In the genomic region with DNA sequence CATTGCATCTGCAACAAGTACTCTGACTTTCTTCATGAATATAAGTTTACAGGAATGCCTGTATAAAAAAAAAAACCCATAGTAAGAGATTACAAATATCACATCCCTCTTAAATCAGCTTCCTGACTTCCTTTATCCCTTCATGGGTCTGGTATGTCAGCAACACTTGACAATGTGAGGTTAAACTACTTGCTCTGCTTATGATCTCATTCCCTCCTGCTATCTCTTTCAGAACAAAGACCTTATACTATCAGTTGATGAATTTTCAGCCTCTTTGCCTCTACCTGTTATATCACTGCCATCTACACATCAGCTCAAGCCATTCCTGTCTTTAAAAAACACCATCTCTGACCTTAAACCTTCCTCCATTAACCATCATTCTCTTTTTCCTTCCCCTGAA, we compare ENCODE assay signal across 10 cellular contexts.
DNase-seq lines count a peak whose midpoint lies in the region; ATAC-seq lines count a peak whose summit lies in the region.
"Had no signal": no experiment of that assay in that cellular context is flagged by ENCODE, and none has a peak within 500 bp of the region (broad histone marks: within the 10 kb centered on the region; RNA-seq: fewer than 3 reads in every experiment).

No MANE protein-coding gene starts in this region.

- H3K27me3 Mint-ChIP-seq in activated T-cell treated with anti-CD3 and anti-CD28 coated beads, Interleukin-2, amount 50 U/mL, for 72 hours (ENCODE audit: low read depth) = no peaks in the 10 kb centered on the region
- no peaks in the 10 kb centered on the region for H3K27me3 Mint-ChIP-seq in central memory CD8-positive, alpha-beta T cell
- H3K27me3 Mint-ChIP-seq in stimulated activated naive B cell treated with anti-CD40 and anti-IgM and Interleukin-4, amounts not matched to agents 10 μg/mL and 1 μg/mL and 100 μg/mL, for 72 hours = no peaks in the 10 kb centered on the region

- peaks cover 47% of the 10 kb centered on the region for H3K4me1 Mint-ChIP-seq in activated T-cell treated with anti-CD3 and anti-CD28 coated beads, Interleukin-2, amount 50 U/mL, for 72 hours (ENCODE audit: low read depth)
- H3K4me1 Mint-ChIP-seq in central memory CD8-positive, alpha-beta T cell = peaks cover 30% of the 10 kb centered on the region
- H3K4me1 Mint-ChIP-seq in stimulated activated naive B cell treated with anti-CD40 and anti-IgM and Interleukin-4, amounts not matched to agents 10 μg/mL and 1 μg/mL and 100 μg/mL, for 72 hours = peaks cover 40 to 56% of the 10 kb centered on the region in 2 donors

- DNase-seq in activated T-cell treated with anti-CD3 and anti-CD28 coated beads, Interleukin-2, amount 50 U/mL, for 72 hours = no peak
- no peak for DNase-seq in activated T-cell treated with anti-CD3 and anti-CD28 coated beads, Interleukin-2, amount 50 U/mL, for 48 hours
- DNase-seq in OCI-M1 (lab: John Stamatoyannopoulos, UW) (peak; percentile 66), inferior parietal cortex (ENCODE audit: extremely low spot score) (no peak)
- no peak for DNase-seq in central memory CD8-positive, alpha-beta T cell (ENCODE audit: low spot score in 2 of 2)
- no peak for DNase-seq in stimulated activated naive B cell treated with anti-CD40 and anti-IgM and Interleukin-4, amounts not matched to agents 10 μg/mL and 1 μg/mL and 100 μg/mL, for 72 hours
- DNase-seq: activated CD4-positive, CD25-positive, alpha-beta regulatory T cell treated with anti-CD3 and anti-CD28 coated beads, Interleukin-2, amount 50 U/mL, for 72 hours; ovary had no signal

- H3K9me3 Mint-ChIP-seq in activated T-cell treated with anti-CD3 and anti-CD28 coated beads, Interleukin-2, amount 50 U/mL, for 72 hours = peaks cover 8 to 10% of the 10 kb centered on the region in 2 donors
- H3K9me3 Mint-ChIP-seq in central memory CD8-positive, alpha-beta T cell = peaks cover 10% of the 10 kb centered on the region
- peaks cover 13 to 17% of the 10 kb centered on the region in 2 donors for H3K9me3 Mint-ChIP-seq in stimulated activated naive B cell treated with anti-CD40 and anti-IgM and Interleukin-4, amounts not matched to agents 10 μg/mL and 1 μg/mL and 100 μg/mL, for 72 hours

- peak in 1 of 2 donors; percentile 25 for ATAC-seq in activated T-cell treated with anti-CD3 and anti-CD28 coated beads, Interleukin-2, amount 50 U/mL, for 72 hours (replicated peaks in 1 of 2)
- ATAC-seq in central memory CD8-positive, alpha-beta T cell (replicated peaks; ENCODE audit: extremely low read depth, poor library complexity, severe bottlenecking) = no peak
- no peak for ATAC-seq in stimulated activated naive B cell treated with anti-CD40 and anti-IgM and Interleukin-4, amounts not matched to agents 10 μg/mL and 1 μg/mL and 100 μg/mL, for 72 hours (replicated peaks)
- ATAC-seq in GM19324 (IDR thresholded peaks at IDR 0.05; ENCODE audit: low FRiP score, unreplicated experiment) (no peak), GM21825 (IDR thresholded peaks at IDR 0.05; ENCODE audit: unreplicated experiment) (no peak)

- H3K36me3 Mint-ChIP-seq in activated T-cell treated with anti-CD3 and anti-CD28 coated beads, Interleukin-2, amount 50 U/mL, for 72 hours (ENCODE audit: insufficient read depth in 2 of 2) = peaks cover 5 to 8% of the 10 kb centered on the region in 2 donors
- H3K36me3 Mint-ChIP-seq in central memory CD8-positive, alpha-beta T cell (ENCODE audit: insufficient read depth) = peaks cover 5% of the 10 kb centered on the region
- peaks cover 13 to 32% of the 10 kb centered on the region in 2 donors for H3K36me3 Mint-ChIP-seq in stimulated activated naive B cell treated with anti-CD40 and anti-IgM and Interleukin-4, amounts not matched to agents 10 μg/mL and 1 μg/mL and 100 μg/mL, for 72 hours

- H3K27ac Mint-ChIP-seq in activated T-cell treated with anti-CD3 and anti-CD28 coated beads, Interleukin-2, amount 50 U/mL, for 72 hours = peak overlapping the region; percentile 99
- H3K27ac Mint-ChIP-seq in central memory CD8-positive, alpha-beta T cell (ENCODE audit: low read depth) = peak overlapping the region; percentile 98
- peak overlapping the region; percentile 74 for H3K27ac Mint-ChIP-seq in stimulated activated naive B cell treated with anti-CD40 and anti-IgM and Interleukin-4, amounts not matched to agents 10 μg/mL and 1 μg/mL and 100 μg/mL, for 72 hours

- peak overlapping the region in 1 of 2 donors; percentile 91 for H3K4me3 Mint-ChIP-seq in activated T-cell treated with anti-CD3 and anti-CD28 coated beads, Interleukin-2, amount 50 U/mL, for 72 hours
- H3K4me3 Mint-ChIP-seq in central memory CD8-positive, alpha-beta T cell = peak overlapping the region; percentile 60
- peak overlapping the region in 1 of 2 donors; percentile 10 for H3K4me3 Mint-ChIP-seq in stimulated activated naive B cell treated with anti-CD40 and anti-IgM and Interleukin-4, amounts not matched to agents 10 μg/mL and 1 μg/mL and 100 μg/mL, for 72 hours
